ENCODE assay signal across 20 cellular contexts in genomic region chr4:88448905-88449689, GRCh38. TPM values are rescaled to one million over a fixed set of nuclear protein-coding genes. Genes with fewer than 3 reads are reported as not detected.
"Had no signal": no experiment of that assay in that cellular context is flagged by ENCODE, and none has a peak within 500 bp of the region (broad histone marks: within the 10 kb centered on the region; RNA-seq: fewer than 3 reads in every experiment).

No MANE protein-coding gene starts in this region.

- FAIRE-seq: astrocyte, K562, RCC 7860 had no signal

- ATAC-seq: activated CD8-positive, alpha-beta T cell treated with anti-CD3 and anti-CD28 coated beads, Interleukin-2, amount 10 ng/mL, durations not matched to agents 7 days and 5 days; K562; PC-3; WTC11 had no signal

- DNase-seq: activated CD4-positive, alpha-beta T cell treated with anti-CD3 and anti-CD28 coated beads for 48 hours; activated CD4-positive, alpha-beta T cell treated with anti-CD3 and anti-CD28 coated beads, Interleukin-2, amount 50 U/mL, for 4 hours; activated CD4-positive, CD25-positive, alpha-beta regulatory T cell treated with anti-CD3 and anti-CD28 coated beads, Interleukin-2, amount 50 U/mL, for 72 hours; activated CD8-positive, alpha-beta memory T cell treated with anti-CD3 and anti-CD28 coated beads, Interleukin-2, amount 50 U/mL, for 48 hours; activated CD8-positive, alpha-beta T cell treated with anti-CD3 and anti-CD28 coated beads, Interleukin-2, amount 10 ng/mL, durations not matched to agents 7 days and 5 days; activated T-cell treated with anti-CD3 and anti-CD28 coated beads, Interleukin-2, amount 50 U/mL, for 1 hour; amygdala; Karpas-422; NCI-H1105 treated with DMSO at 0.1 percent for 48 hours; NCI-H1436 treated with DMSO at 0.1 percent for 48 hours; NCI-H187; NCI-H2081; NCI-H446; NCI-H524; PC-3; SHP77 had no signal

- H3K4me3 ChIP-seq: K562 had no signal

RNA-seq across cellular contexts. Expression of gene HERC5, which starts 7.8 kb away (rescaled TPM):
- polyA plus RNA-seq: K562 had no signal
